Comparison of ENCODE assay signal across 14 cellular contexts in the genomic region with DNA sequence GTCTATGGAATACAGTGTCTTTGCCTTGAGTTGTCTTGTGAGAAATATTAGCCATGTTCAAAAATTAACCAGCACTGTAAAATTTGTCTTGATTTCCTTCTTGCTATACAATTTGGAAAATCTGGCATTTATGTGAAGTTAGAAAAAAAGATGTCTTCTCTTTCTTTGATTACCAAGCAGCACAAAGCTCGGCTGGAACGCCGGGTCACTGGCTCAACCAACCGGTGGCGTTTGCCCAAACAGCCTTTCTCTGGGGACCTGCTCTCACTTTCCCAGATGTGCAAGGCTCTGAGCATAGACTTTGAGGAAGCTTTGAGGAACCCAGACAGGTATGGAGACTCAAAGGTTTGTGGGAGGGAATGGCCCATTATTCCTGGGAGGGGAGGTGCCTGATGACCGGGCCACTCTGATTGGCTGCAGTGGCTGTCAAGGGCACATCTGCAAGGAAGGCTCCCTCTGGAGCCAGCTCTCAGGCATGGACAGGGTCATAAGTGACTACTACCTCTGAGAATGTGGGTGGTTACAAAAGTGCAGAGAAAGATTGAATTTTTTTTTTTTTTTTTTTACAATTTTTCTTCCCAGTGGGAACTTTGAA. TPM values are rescaled to one million over a fixed set of nuclear protein-coding genes. Genes with fewer than 3 reads are reported as not detected.
DNase-seq lines count a peak whose midpoint lies in the region; ATAC-seq and TF ChIP-seq lines count a peak whose summit lies in the region.
"Had no signal": no experiment of that assay in that cellular context is flagged by ENCODE, and none has a peak within 500 bp of the region (broad histone marks: within the 10 kb centered on the region; RNA-seq: fewer than 3 reads in every experiment).

No MANE protein-coding gene starts in this region.

- peaks cover 6% of the 10 kb centered on the region for H3K27me3 Mint-ChIP-seq in GM23338 (ENCODE audit: insufficient read depth, low read depth, poor library complexity)

- H3K27ac Mint-ChIP-seq in GM23338, result no peak overlapping the region
- H3K27ac Mint-ChIP-seq: activated naive CD8-positive, alpha-beta T cell treated with anti-CD3 and anti-CD28 coated beads, Interleukin-2, amount 50 U/mL, for 24 hours; CD4-positive, alpha-beta memory T cell; nephron had no signal

- no peaks in the 10 kb centered on the region for H3K36me3 ChIP-seq in GM23338 (ENCODE audit: insufficient read depth)
- H3K36me3 ChIP-seq in RWPE2 (ENCODE audit: low read depth), result no peaks in the 10 kb centered on the region
- H3K36me3 ChIP-seq: left ventricle myocardium inferior had no signal

- no peaks in the 10 kb centered on the region for H4K20me1 ChIP-seq in GM23338 (replicated peaks; ENCODE audit: insufficient read depth)

- H3K9me3 ChIP-seq in RWPE2 (ENCODE audit: severe bottlenecking), result no peaks in the 10 kb centered on the region
- H3K9me3 ChIP-seq: left ventricle myocardium inferior had no signal

- peaks cover 3% of the 10 kb centered on the region; the same call in 1 of the 3 replicates for H3K4me1 Mint-ChIP-seq in GM23338
- H3K4me1 Mint-ChIP-seq: activated naive CD8-positive, alpha-beta T cell treated with anti-CD3 and anti-CD28 coated beads, Interleukin-2, amount 50 U/mL, for 24 hours had no signal

- peak overlapping the region; percentile 84 for H2AFZ ChIP-seq in GM23338

- H3K4me3 ChIP-seq in GM23338 (no peak overlapping the region), RWPE2 (ENCODE audit: severe bottlenecking) (no peak overlapping the region), fibroblast of mammary gland (ENCODE audit: control insufficient read depth, low read depth, low read length) (no peak overlapping the region)
- H3K4me3 ChIP-seq: left ventricle myocardium inferior had no signal

- H3K9me3 Mint-ChIP-seq in GM23338, result no peaks in the 10 kb centered on the region
- H3K9me3 Mint-ChIP-seq: activated naive CD8-positive, alpha-beta T cell treated with anti-CD3 and anti-CD28 coated beads, Interleukin-2, amount 50 U/mL, for 24 hours; nephron had no signal

- TF ChIP-seq CTCF in GM23338 (conservative IDR thresholded peaks at IDR 0.05; ENCODE audit: low read depth in 2 of 2) (peak in 1 of 2 experiments; percentile 14; a peak in 1 of 4 replicates), RWPE2 (IDR thresholded peaks at IDR 0.05; ENCODE audit: poor library complexity, severe bottlenecking) (no peak), fibroblast of mammary gland (conservative IDR thresholded peaks at IDR 0.05; ENCODE audit: control insufficient read depth, insufficient read depth, low read depth, low read length) (no peak)

- H3K4me2 ChIP-seq in GM23338, result no peak overlapping the region

- H3K4me1 ChIP-seq in GM23338 (ENCODE audit: insufficient read depth) (no peaks in the 10 kb centered on the region), RWPE2 (ENCODE audit: insufficient read depth, poor library complexity, severe bottlenecking) (peaks cover 3% of the 10 kb centered on the region)

- no peaks in the 10 kb centered on the region for H3K27me3 ChIP-seq in GM23338 (ENCODE audit: insufficient read depth)
- no peaks in the 10 kb centered on the region for H3K27me3 ChIP-seq in RWPE2 (ENCODE audit: insufficient read depth, poor library complexity, severe bottlenecking)

- H3K36me3 Mint-ChIP-seq in GM23338 (ENCODE audit: low read depth), result no peaks in the 10 kb centered on the region
- H3K36me3 Mint-ChIP-seq: CD4-positive, alpha-beta memory T cell had no signal

- no peak overlapping the region for H3K27ac ChIP-seq in GM23338 (ENCODE audit: low read depth)
- no peak overlapping the region for H3K27ac ChIP-seq in RWPE2 (ENCODE audit: poor library complexity, severe bottlenecking)
- H3K27ac ChIP-seq: left ventricle myocardium inferior had no signal

- ATAC-seq in GM23338 (peak; percentile 75), RWPE2 (ENCODE audit: low read depth) (peak; percentile 94), HG02885 (IDR thresholded peaks at IDR 0.05; ENCODE audit: poor library complexity, unreplicated experiment) (no peak)
- ATAC-seq: activated naive CD8-positive, alpha-beta T cell treated with anti-CD3 and anti-CD28 coated beads, Interleukin-2, amount 50 U/mL, for 24 hours had no signal

- DNase-seq in GM23338 (ENCODE audit: low spot score) (peak; percentile 55), RWPE2 (ENCODE audit: low spot score) (peak; percentile 59), fibroblast of mammary gland (ENCODE audit: low read depth) (peak; percentile 53), renal cortical epithelial cell (ENCODE audit: low read depth) (peak; percentile 70), NCI-H748 treated with DMSO at 0.1 percent for 48 hours (lab: John Stamatoyannopoulos, UW) (no peak), NOMO-1 treated with dmso at 0.1 percent for 144 hours (lab: John Stamatoyannopoulos, UW; ENCODE audit: unreplicated experiment) (no peak)
- no peak for DNase-seq in stimulated activated CD4-positive, alpha-beta T cell treated with anti-CD3 and anti-CD28 coated beads, Interleukin-2, amount 100 ng/mL, for 24 hours
- DNase-seq: activated CD4-positive, CD25-positive, alpha-beta regulatory T cell treated with anti-CD3 and anti-CD28 coated beads, Interleukin-2, amount 50 U/mL, for 72 hours; activated naive CD8-positive, alpha-beta T cell treated with anti-CD3 and anti-CD28 coated beads, Interleukin-2, amount 50 U/mL, for 24 hours; CD4-positive, alpha-beta memory T cell; left ventricle myocardium inferior; NCI-H2171 had no signal

- no peaks in the 10 kb centered on the region for H3F3A ChIP-seq in GM23338 (replicated peaks; ENCODE audit: low read depth)

- no peaks in the 10 kb centered on the region for H3K79me2 ChIP-seq in GM23338 (replicated peaks; ENCODE audit: insufficient read depth)

- no peak overlapping the region for H3K4me3 Mint-ChIP-seq in GM23338
- H3K4me3 Mint-ChIP-seq: activated naive CD8-positive, alpha-beta T cell treated with anti-CD3 and anti-CD28 coated beads, Interleukin-2, amount 50 U/mL, for 24 hours; CD4-positive, alpha-beta memory T cell; nephron had no signal

- peaks cover 8% of the 10 kb centered on the region; the same call in 1 of the 2 replicates for H3K9me2 ChIP-seq in GM23338 (ENCODE audit: insufficient read depth)

TF ChIP-seq in GM23338, 12 proteins besides CTCF, POLR2A, EP300 and RAD21 (continues in another document):
- TF ChIP-seq, protein P1, sequence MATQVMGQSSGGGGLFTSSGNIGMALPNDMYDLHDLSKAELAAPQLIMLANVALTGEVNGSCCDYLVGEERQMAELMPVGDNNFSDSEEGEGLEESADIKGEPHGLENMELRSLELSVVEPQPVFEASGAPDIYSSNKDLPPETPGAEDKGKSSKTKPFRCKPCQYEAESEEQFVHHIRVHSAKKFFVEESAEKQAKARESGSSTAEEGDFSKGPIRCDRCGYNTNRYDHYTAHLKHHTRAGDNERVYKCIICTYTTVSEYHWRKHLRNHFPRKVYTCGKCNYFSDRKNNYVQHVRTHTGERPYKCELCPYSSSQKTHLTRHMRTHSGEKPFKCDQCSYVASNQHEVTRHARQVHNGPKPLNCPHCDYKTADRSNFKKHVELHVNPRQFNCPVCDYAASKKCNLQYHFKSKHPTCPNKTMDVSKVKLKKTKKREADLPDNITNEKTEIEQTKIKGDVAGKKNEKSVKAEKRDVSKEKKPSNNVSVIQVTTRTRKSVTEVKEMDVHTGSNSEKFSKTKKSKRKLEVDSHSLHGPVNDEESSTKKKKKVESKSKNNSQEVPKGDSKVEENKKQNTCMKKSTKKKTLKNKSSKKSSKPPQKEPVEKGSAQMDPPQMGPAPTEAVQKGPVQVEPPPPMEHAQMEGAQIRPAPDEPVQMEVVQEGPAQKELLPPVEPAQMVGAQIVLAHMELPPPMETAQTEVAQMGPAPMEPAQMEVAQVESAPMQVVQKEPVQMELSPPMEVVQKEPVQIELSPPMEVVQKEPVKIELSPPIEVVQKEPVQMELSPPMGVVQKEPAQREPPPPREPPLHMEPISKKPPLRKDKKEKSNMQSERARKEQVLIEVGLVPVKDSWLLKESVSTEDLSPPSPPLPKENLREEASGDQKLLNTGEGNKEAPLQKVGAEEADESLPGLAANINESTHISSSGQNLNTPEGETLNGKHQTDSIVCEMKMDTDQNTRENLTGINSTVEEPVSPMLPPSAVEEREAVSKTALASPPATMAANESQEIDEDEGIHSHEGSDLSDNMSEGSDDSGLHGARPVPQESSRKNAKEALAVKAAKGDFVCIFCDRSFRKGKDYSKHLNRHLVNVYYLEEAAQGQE (IDR thresholded peaks at IDR 0.05; ENCODE audit: unreplicated experiment), result no peak
- TF ChIP-seq EZH2phosphoT487 (IDR thresholded peaks at IDR 0.05; ENCODE audit: unreplicated experiment), result no peak
- no peak for TF ChIP-seq ZNF114 (CRISPR knock-in tag; IDR thresholded peaks at IDR 0.05)

RNA-seq across cellular contexts. Expression of a gene that starts 5.6 kb away (rescaled TPM):
- total RNA-seq in GM23338 (2014; rRNA removed; shearing (Covaris generic)), result not detected in 2 replicates
- not detected in 2 replicates for polyA plus RNA-seq in GM23338 (2016; fragmentation: Nextera tagmentation; extraction: Ambion mirVana)
- 0.45 TPM in 1 of 2 replicates, not detected in the other for total RNA-seq in renal cortical epithelial cell
- total RNA-seq: CD4-positive, alpha-beta memory T cell; left ventricle myocardium inferior had no signal

Comparison
In these comparisons a context has a peak if more than half of its experiments do, and no peak if none do; other contexts are left out.
1. DNase-seq: peak in GM23338 (single experiment), RWPE2 (single experiment), fibroblast of mammary gland (single experiment) and renal cortical epithelial cell (single experiment); none in NCI-H748 treated with DMSO at 0.1 percent for 48 hours (single experiment), stimulated activated CD4-positive, alpha-beta T cell treated with anti-CD3 and anti-CD28 coated beads, Interleukin-2, amount 100 ng/mL, for 24 hours (0 of 2) and NOMO-1 treated with dmso at 0.1 percent for 144 hours (single experiment).